21 cellular contexts compared by ENCODE assay signal in the genomic region with DNA sequence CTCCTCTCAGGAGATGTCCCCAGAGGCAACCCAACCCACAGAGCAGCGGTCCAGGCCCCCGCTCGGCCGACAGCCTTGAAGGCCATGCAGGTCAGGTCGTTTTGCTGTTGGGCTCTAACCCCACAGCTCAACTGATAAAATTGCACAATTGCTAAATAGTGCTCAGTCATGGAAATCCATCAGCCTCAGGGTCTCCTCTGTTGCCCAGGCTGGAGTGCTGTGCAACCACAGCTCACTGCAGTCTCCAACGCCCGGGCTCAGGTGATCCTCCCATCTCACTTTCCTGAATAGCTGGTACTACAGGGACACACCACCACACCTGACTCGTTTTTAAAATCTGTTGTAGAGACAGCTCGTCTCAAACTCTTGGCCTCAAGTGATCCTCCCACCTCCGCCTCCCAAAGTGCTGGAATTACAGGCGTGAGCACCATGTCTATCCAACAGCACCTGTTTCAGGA. TPM values are rescaled to one million over a fixed set of nuclear protein-coding genes. Genes with fewer than 3 reads are reported as not detected.
DNase-seq lines count a peak whose midpoint lies in the region; ATAC-seq and TF ChIP-seq lines count a peak whose summit lies in the region.
"Had no signal": no experiment of that assay in that cellular context is flagged by ENCODE, and none has a peak within 500 bp of the region (broad histone marks: within the 10 kb centered on the region; RNA-seq: fewer than 3 reads in every experiment).

No MANE protein-coding gene starts in this region.

- peaks cover 23% of the 10 kb centered on the region for H3K36me3 Mint-ChIP-seq in progenitor cell of endocrine pancreas (ENCODE audit: insufficient read depth)

- peaks cover 0 to 7% of the 10 kb centered on the region in 2 donors for H3K9me3 ChIP-seq in right atrium auricular region
- no peaks in the 10 kb centered on the region for H3K9me3 ChIP-seq in ascending aorta

- intact Hi-C loops in left ventricle myocardium superior (cut with micrococcal nuclease) (no loop called here), ascending aorta (cut with DNase I) (no loop called here)

- peaks cover 4% of the 10 kb centered on the region for H3K9me3 Mint-ChIP-seq in progenitor cell of endocrine pancreas (ENCODE audit: low read depth)

- no peak overlapping the region for H3K4me3 ChIP-seq in right atrium auricular region
- no peak overlapping the region for H3K4me3 ChIP-seq in NB4 (ENCODE audit: low read depth, low read length)
- no peak overlapping the region for H3K4me3 ChIP-seq in ascending aorta

- no peak for TF ChIP-seq POLR2A in NB4 (IDR thresholded peaks at IDR 0.05; ENCODE audit: extremely low read depth, insufficient read length)

- DNase-seq in left ventricle myocardium superior (peak; percentile 15), right atrium auricular region (ENCODE audit: low spot score) (no peak), NB4 (ENCODE audit: low read depth) (peak; percentile 53), iPS-NIHi11 (ENCODE audit: low spot score) (peak; percentile 2), progenitor cell of endocrine pancreas (ENCODE audit: low spot score, unreplicated experiment) (no peak), ascending aorta (ENCODE audit: low spot score in 2 of 2) (no peak)
- DNase-seq: AML-193, DMS 273 treated with DMSO at 0.1 percent for 48 hours, DND-41, MV-4-11, NCI-H1417 treated with DMSO at 0.1 percent for 48 hours, NCI-H1930, NCI-H226, NCI-H524, NCI-H82, OCI-M1, SIG-M5 had no signal

- TF ChIP-seq CTCF in right atrium auricular region (IDR thresholded peaks at IDR 0.05) (no peak), NB4 (IDR thresholded peaks at IDR 0.05; ENCODE audit: low read depth, low read length) (no peak), progenitor cell of endocrine pancreas (IDR thresholded peaks at IDR 0.05; ENCODE audit: unreplicated experiment) (no peak), ascending aorta (IDR thresholded peaks at IDR 0.05) (no peak)

- no peak for ATAC-seq in left ventricle myocardium superior
- no peak for ATAC-seq in GM21737 (IDR thresholded peaks at IDR 0.05; ENCODE audit: unreplicated experiment)
- ATAC-seq: HCT116, SK-N-SH treated with all-trans-retinoic acid at 6 μM for 48 hours had no signal

- H3K4me1 Mint-ChIP-seq in progenitor cell of endocrine pancreas (ENCODE audit: low read depth) = no peaks in the 10 kb centered on the region

- peaks cover 88% of the 10 kb centered on the region for H3K36me3 ChIP-seq in right atrium auricular region
- H3K36me3 ChIP-seq in ascending aorta = peaks cover 87 to 95% of the 10 kb centered on the region in 2 donors

- peak overlapping the region; percentile 13 for H3K27ac Mint-ChIP-seq in progenitor cell of endocrine pancreas

- no peaks in the 10 kb centered on the region for H3K27me3 Mint-ChIP-seq in progenitor cell of endocrine pancreas

- H3K27ac ChIP-seq in right atrium auricular region (no peak overlapping the region), ascending aorta (no peak overlapping the region)

- H3K27me3 ChIP-seq in right atrium auricular region (no peaks in the 10 kb centered on the region), ascending aorta (no peaks in the 10 kb centered on the region)

- H3K4me1 ChIP-seq in right atrium auricular region = peaks cover 0 to 10% of the 10 kb centered on the region in 2 donors
- no peaks in the 10 kb centered on the region for H3K4me1 ChIP-seq in ascending aorta

- H3K4me3 Mint-ChIP-seq in progenitor cell of endocrine pancreas (ENCODE audit: low read depth) = no peak overlapping the region
- H3K4me3 Mint-ChIP-seq: CD14-positive monocyte had no signal

RNA-seq across cellular contexts. Expression of a gene that starts 18.3 kb away (rescaled TPM):
- total RNA-seq in left ventricle myocardium superior (4.7 TPM), right atrium auricular region (10 to 100 TPM in 1 of 2 donors, 1 to 10 TPM in 1; 7.8 to 11.2 TPM), progenitor cell of endocrine pancreas (21.8 and 28.0 TPM in 2 replicates), ascending aorta (15.9 TPM)

RNA-seq across cellular contexts. Expression of a gene that starts 24.3 kb away (rescaled TPM):
- 28.7 TPM for total RNA-seq in left ventricle myocardium superior
- 10 to 100 TPM; 14.1 to 18.5 TPM for total RNA-seq in right atrium auricular region
- 96.0 and 98.1 TPM in 2 replicates for total RNA-seq in progenitor cell of endocrine pancreas
- 32.0 TPM for total RNA-seq in ascending aorta

RNA-seq across cellular contexts. Expression of a gene that starts 51.4 kb away (rescaled TPM):
- total RNA-seq in left ventricle myocardium superior (6.1 TPM), right atrium auricular region (1 to 10 TPM; 3.4 to 6.0 TPM), progenitor cell of endocrine pancreas (80.6 and 82.8 TPM in 2 replicates), ascending aorta (12.7 TPM)

Comparison
In these comparisons a context has a peak if more than half of its experiments do, and no peak if none do; other contexts are left out.
1. DNase-seq: peak in left ventricle myocardium superior (single experiment), NB4 (single experiment) and iPS-NIHi11 (single experiment); none in right atrium auricular region (single experiment), progenitor cell of endocrine pancreas (single experiment) and ascending aorta (0 of 2).